Comparison of ENCODE assay signal across 17 cellular contexts in genomic region chr20:38828514-38829295, GRCh38. TPM values are rescaled to one million over a fixed set of nuclear protein-coding genes. Genes with fewer than 3 reads are reported as not detected.
A peak's percentile ranks its signal among the peaks of the same experiment; 100 is the strongest.
DNase-seq lines count a peak whose midpoint lies in the region; ATAC-seq, FAIRE-seq and TF ChIP-seq lines count a peak whose summit lies in the region.
"Had no signal": no experiment of that assay in that cellular context is flagged by ENCODE, and none has a peak within 500 bp of the region (broad histone marks: within the 10 kb centered on the region; RNA-seq: fewer than 3 reads in every experiment).

No MANE protein-coding gene starts in this region.

- H3K9me3 Mint-ChIP-seq in CD4-positive, CD25-positive, alpha-beta regulatory T cell, result no peaks in the 10 kb centered on the region
- peaks cover 5% of the 10 kb centered on the region for H3K9me3 Mint-ChIP-seq in activated naive CD8-positive, alpha-beta T cell treated with anti-CD3 and anti-CD28 coated beads, Interleukin-2, amount 50 U/mL, for 24 hours
- no peaks in the 10 kb centered on the region for H3K9me3 Mint-ChIP-seq in memory B cell

- H3K4me1 ChIP-seq in CD4-positive, CD25-positive, alpha-beta regulatory T cell (ENCODE audit: control insufficient read depth, insufficient read depth, low read length, poor library complexity, severe bottlenecking), result peaks cover 45% of the 10 kb centered on the region
- H3K4me1 ChIP-seq in mesendoderm (ENCODE audit: control insufficient read depth, low read depth, low read length) (peaks cover 17% of the 10 kb centered on the region), foreskin keratinocyte (no peaks in the 10 kb centered on the region)
- H3K4me1 ChIP-seq: breast epithelium, suprapubic skin had no signal

- H3K27ac ChIP-seq in CD4-positive, CD25-positive, alpha-beta regulatory T cell (ENCODE audit: insufficient read depth, low read length, poor library complexity, severe bottlenecking), result peak overlapping the region; percentile 62
- no peak overlapping the region for H3K27ac ChIP-seq in mesendoderm (ENCODE audit: low read depth, low read length)
- H3K27ac ChIP-seq in foreskin keratinocyte, result no peak overlapping the region
- H3K27ac ChIP-seq: BLaER1, suprapubic skin had no signal

- H3K36me3 Mint-ChIP-seq in CD4-positive, CD25-positive, alpha-beta regulatory T cell, result peaks cover 48% of the 10 kb centered on the region
- H3K36me3 Mint-ChIP-seq in activated naive CD8-positive, alpha-beta T cell treated with anti-CD3 and anti-CD28 coated beads, Interleukin-2, amount 50 U/mL, for 24 hours (ENCODE audit: low read depth), result peaks cover 87% of the 10 kb centered on the region
- peaks cover 33% of the 10 kb centered on the region for H3K36me3 Mint-ChIP-seq in memory B cell

- DNase-seq in CD4-positive, CD25-positive, alpha-beta regulatory T cell, result no peak
- no peak for DNase-seq in GM12892 (ENCODE audit: insufficient read length)
- no peak for DNase-seq in activated naive CD8-positive, alpha-beta T cell treated with anti-CD3 and anti-CD28 coated beads, Interleukin-2, amount 50 U/mL, for 24 hours
- no peak for DNase-seq in memory B cell (ENCODE audit: low spot score in 2 of 2)
- DNase-seq in mesendoderm, result no peak
- no peak for DNase-seq in foreskin keratinocyte
- no peak for DNase-seq in foreskin fibroblast
- DNase-seq: DMS79, gastrocnemius medialis, NCI-H146, NCI-H510A treated with DMSO at 0.1 percent for 48 hours had no signal

- H4K5ac ChIP-seq in mesendoderm (ENCODE audit: low read length), result no peak overlapping the region

- no peak overlapping the region for H3K4ac ChIP-seq in mesendoderm (ENCODE audit: low read depth, low read length)

- peak; percentile 53 for TF ChIP-seq POLR2A in GM12892 (IDR thresholded peaks at IDR 0.05; ENCODE audit: low read depth, low read length)

- no peak overlapping the region for H3K56ac ChIP-seq in mesendoderm (ENCODE audit: low read length)

- no peak for TF ChIP-seq CTCF in foreskin keratinocyte (conservative IDR thresholded peaks at IDR 0.05)
- no peak for TF ChIP-seq CTCF in foreskin fibroblast (IDR thresholded peaks at IDR 0.05; ENCODE audit: low read depth, low read length)

- no peak overlapping the region for H3K23ac ChIP-seq in mesendoderm (ENCODE audit: low read length)

- H3K79me1 ChIP-seq in mesendoderm (ENCODE audit: low read length), result peaks cover 2% of the 10 kb centered on the region

- no peak overlapping the region for H2BK15ac ChIP-seq in mesendoderm (replicated peaks; ENCODE audit: low read depth)

- H4K8ac ChIP-seq in mesendoderm (ENCODE audit: low read depth, low read length), result no peak overlapping the region

- H2BK5ac ChIP-seq in mesendoderm (ENCODE audit: low read length), result no peak overlapping the region

- no CpG with 5 or more reads among the region's 6 CpGs for WGBS in mesendoderm (ENCODE audit: extremely low coverage, insufficient coverage, low lambda C conversion rate)

- no peak overlapping the region for H2AK5ac ChIP-seq in mesendoderm (ENCODE audit: low read length)

- H3K27me3 ChIP-seq in CD4-positive, CD25-positive, alpha-beta regulatory T cell (ENCODE audit: control insufficient read depth, insufficient read depth, low read length), result no peaks in the 10 kb centered on the region
- H3K27me3 ChIP-seq in mesendoderm (ENCODE audit: insufficient read depth, low read length, poor library complexity) (no peaks in the 10 kb centered on the region), foreskin keratinocyte (peaks cover 42% of the 10 kb centered on the region)
- H3K27me3 ChIP-seq: BLaER1, breast epithelium had no signal

- H3K4me2 ChIP-seq in mesendoderm (ENCODE audit: low read length), result no peak overlapping the region
- H3K4me2 ChIP-seq: BLaER1 had no signal

- no peaks in the 10 kb centered on the region for H3K79me2 ChIP-seq in mesendoderm (ENCODE audit: control insufficient read depth, insufficient read depth, low read length)

- H3K18ac ChIP-seq in mesendoderm (ENCODE audit: low read length), result no peak overlapping the region

- H3K4me1 Mint-ChIP-seq in CD4-positive, CD25-positive, alpha-beta regulatory T cell, result peaks cover 24 to 97% (median 68%) of the 10 kb centered on the region in 4 donors
- peaks cover 96% of the 10 kb centered on the region for H3K4me1 Mint-ChIP-seq in activated naive CD8-positive, alpha-beta T cell treated with anti-CD3 and anti-CD28 coated beads, Interleukin-2, amount 50 U/mL, for 24 hours
- peaks cover 65% of the 10 kb centered on the region for H3K4me1 Mint-ChIP-seq in memory B cell

- FAIRE-seq in GM12892 (lab: Jason Lieb, UNC), result no peak
- FAIRE-seq: endometrium had no signal

- no peak for ATAC-seq in CD4-positive, CD25-positive, alpha-beta regulatory T cell (ENCODE audit: low read depth in 2 of 2)
- ATAC-seq in activated naive CD8-positive, alpha-beta T cell treated with anti-CD3 and anti-CD28 coated beads, Interleukin-2, amount 50 U/mL, for 24 hours, result no peak
- ATAC-seq in memory B cell (ENCODE audit: low read depth), result no peak
- ATAC-seq in GM19328 (IDR thresholded peaks at IDR 0.05; ENCODE audit: unreplicated experiment), result no peak
- ATAC-seq in foreskin keratinocyte, result no peak
- ATAC-seq: gastrocnemius medialis, Panc1 had no signal

- H2BK120ac ChIP-seq in mesendoderm (ENCODE audit: low read depth, low read length), result no peak overlapping the region

- no peak overlapping the region for H3K4me3 ChIP-seq in CD4-positive, CD25-positive, alpha-beta regulatory T cell (ENCODE audit: low read depth, low read length)
- H3K4me3 ChIP-seq in mesendoderm (ENCODE audit: low read length) (no peak overlapping the region), foreskin fibroblast (ENCODE audit: low read depth in 1 of 2, low read length in 2 of 2) (no peak overlapping the region)
- H3K4me3 ChIP-seq: BLaER1, breast epithelium, gastrocnemius medialis, suprapubic skin had no signal

- no peaks in the 10 kb centered on the region for H3K27me3 Mint-ChIP-seq in CD4-positive, CD25-positive, alpha-beta regulatory T cell
- no peaks in the 10 kb centered on the region for H3K27me3 Mint-ChIP-seq in activated naive CD8-positive, alpha-beta T cell treated with anti-CD3 and anti-CD28 coated beads, Interleukin-2, amount 50 U/mL, for 24 hours
- H3K27me3 Mint-ChIP-seq in memory B cell, result no peaks in the 10 kb centered on the region

- no peaks in the 10 kb centered on the region for H3K9me3 ChIP-seq in CD4-positive, CD25-positive, alpha-beta regulatory T cell (ENCODE audit: control insufficient read depth in 2 of 2, low read length in 2 of 2)
- H3K9me3 ChIP-seq: BLaER1, breast epithelium, gastrocnemius medialis, suprapubic skin had no signal

- H3K4me3 Mint-ChIP-seq in CD4-positive, CD25-positive, alpha-beta regulatory T cell, result peak overlapping the region in 2 of 4 donors; percentile 7 to 59
- H3K4me3 Mint-ChIP-seq in activated naive CD8-positive, alpha-beta T cell treated with anti-CD3 and anti-CD28 coated beads, Interleukin-2, amount 50 U/mL, for 24 hours, result no peak overlapping the region
- no peak overlapping the region for H3K4me3 Mint-ChIP-seq in memory B cell

- H3K27ac Mint-ChIP-seq in CD4-positive, CD25-positive, alpha-beta regulatory T cell, result peak overlapping the region; percentile 2 to 94 (median 90)
- H3K27ac Mint-ChIP-seq in activated naive CD8-positive, alpha-beta T cell treated with anti-CD3 and anti-CD28 coated beads, Interleukin-2, amount 50 U/mL, for 24 hours, result peak overlapping the region; percentile 79
- H3K27ac Mint-ChIP-seq in memory B cell, result peak overlapping the region; percentile 86

- H3K9ac ChIP-seq in mesendoderm (ENCODE audit: low read length), result no peak overlapping the region
- H3K9ac ChIP-seq: BLaER1 had no signal

- H3K36me3 ChIP-seq in CD4-positive, CD25-positive, alpha-beta regulatory T cell (ENCODE audit: control insufficient read depth, insufficient read depth, low read length), result peaks cover 55% of the 10 kb centered on the region
- H3K36me3 ChIP-seq in mesendoderm (ENCODE audit: control insufficient read depth, insufficient read depth, low read length), result no peaks in the 10 kb centered on the region
- H3K36me3 ChIP-seq: breast epithelium, gastrocnemius medialis, suprapubic skin had no signal

RNA-seq across cellular contexts. Expression of gene PPP1R16B, which starts 23.2 kb away (rescaled TPM):
- total RNA-seq in CD4-positive, CD25-positive, alpha-beta regulatory T cell, result 84.1 TPM
- 10 to 100 TPM; 16.5 to 26.8 (median 25.0) TPM for polyA plus RNA-seq in CD4-positive, CD25-positive, alpha-beta regulatory T cell
- 58.7 TPM for polyA plus RNA-seq in GM12892 (2012; ENCODE audit: missing spikeins)
- polyA plus RNA-seq in mesendoderm (2013, experiment 1 of 2), result 6.2 TPM
- 6.4 TPM for polyA plus RNA-seq in mesendoderm (2013, experiment 2 of 2)
- total RNA-seq in foreskin keratinocyte, result not detected in 2 replicates
- not detected in 2 replicates for polyA plus RNA-seq in foreskin keratinocyte

Comparison
In these comparisons a context has a peak if more than half of its experiments do, and no peak if none do; other contexts are left out.
1. RNA of gene PPP1R16B, which starts 23.2 kb away (total RNA-seq): 84.1 TPM in CD4-positive, CD25-positive, alpha-beta regulatory T cell (single experiment); not detected in foreskin keratinocyte; every median in the first group is over 10 times any median in the second.
2. Peak in every context shown above with its lines, with median percentiles within 50 percentile points of each other: H3K27ac Mint-ChIP-seq.